21 cellular contexts compared by ENCODE assay signal in genomic region chr2:60465736-60466135, GRCh38.
DNase-seq lines count a peak whose midpoint lies in the region; ATAC-seq and TF ChIP-seq lines count a peak whose summit lies in the region.
"Had no signal": no experiment of that assay in that cellular context is flagged by ENCODE, and none has a peak within 500 bp of the region (broad histone marks: within the 10 kb centered on the region; RNA-seq: fewer than 3 reads in every experiment).

No MANE protein-coding gene starts in this region.

- 77 to 81% (median 81%) methylated on average over 4 of the region's 4 CpGs for WGBS in heart left ventricle, 4 donors
- WGBS in neuronal stem cell (ENCODE audit: extremely low coverage in 2 of 2, insufficient read length in 2 of 2, insufficient replicate concordance in 1 of 2), 2 donors = no CpG with 5 or more reads among the region's 4 CpGs
- 81% methylated on average over 4 of the region's 4 CpGs for WGBS in thymus

- H3K4me2 ChIP-seq in neuronal stem cell (ENCODE audit: insufficient read depth, low read length, poor library complexity, severe bottlenecking) = no peak overlapping the region

- H3K27me3 ChIP-seq in heart left ventricle = no peaks in the 10 kb centered on the region
- no peaks in the 10 kb centered on the region for H3K27me3 ChIP-seq in neuronal stem cell (ENCODE audit: control insufficient read depth in 3 of 3, insufficient read depth in 3 of 3, low read depth in 1 of 3, low read length in 3 of 3)
- no peaks in the 10 kb centered on the region for H3K27me3 ChIP-seq in thymus (ENCODE audit: control insufficient read depth, insufficient read depth)
- H3K27me3 ChIP-seq: tibial nerve had no signal

- H3K18ac ChIP-seq in neuronal stem cell (ENCODE audit: low read length) = no peak overlapping the region

- H3K14ac ChIP-seq in neuronal stem cell (ENCODE audit: low read length) = no peak overlapping the region

- peak in 3 of 4 donors; percentile 3 to 44 (median 35) for ATAC-seq in heart left ventricle
- no peak for ATAC-seq in HG03521 (IDR thresholded peaks at IDR 0.05; ENCODE audit: unreplicated experiment)
- no peak for ATAC-seq in HG03025 (IDR thresholded peaks at IDR 0.05; ENCODE audit: low FRiP score, unreplicated experiment)
- ATAC-seq: activated T-helper 17 cell treated with anti-CD3 and anti-CD28 coated beads, Interleukin-2, amount 50 U/mL, for 72 hours; psoas muscle had no signal

- H4K91ac ChIP-seq in neuronal stem cell (ENCODE audit: low read depth, low read length, poor library complexity) = no peak overlapping the region

- H3K4me1 ChIP-seq in heart left ventricle (peaks cover 0 to 30% (median 10%) of the 10 kb centered on the region in 12 donors), neuronal stem cell (ENCODE audit: control insufficient read depth in 2 of 2, insufficient read depth in 1 of 2, low read depth in 1 of 2, low read length in 2 of 2) (peaks cover 0 to 5% of the 10 kb centered on the region in 2 donors), thymus (ENCODE audit: control insufficient read depth, insufficient read depth, low read length) (peaks cover 3% of the 10 kb centered on the region)
- H3K4me1 ChIP-seq: psoas muscle, tibial nerve had no signal

- H2BK12ac ChIP-seq in neuronal stem cell (ENCODE audit: low read length) = no peak overlapping the region

- intact Hi-C loops in heart left ventricle (cut with DNase I) (no loop called here), cardiac septum (cut with DNase I) (no loop called here)

- H3K4me3 ChIP-seq in heart left ventricle (no peak overlapping the region), epithelial cell of esophagus (ENCODE audit: low read length) (no peak overlapping the region), neuronal stem cell (ENCODE audit: low read length in 2 of 2) (no peak overlapping the region), thymus (ENCODE audit: low read length) (no peak overlapping the region)
- H3K4me3 ChIP-seq: psoas muscle, tibial nerve had no signal

- no peak overlapping the region for H3K23ac ChIP-seq in neuronal stem cell (ENCODE audit: low read depth, low read length, poor library complexity)

- H2AK5ac ChIP-seq in neuronal stem cell (ENCODE audit: low read depth, low read length) = peak overlapping the region; percentile 24

- no peak for TF ChIP-seq POLR2A in heart left ventricle (IDR thresholded peaks at IDR 0.05)

- no peak overlapping the region for H3K9ac ChIP-seq in neuronal stem cell (ENCODE audit: low read depth, low read length, poor library complexity)

- H4K8ac ChIP-seq in neuronal stem cell (ENCODE audit: low read depth, low read length) = no peak overlapping the region

- H3K79me1 ChIP-seq in neuronal stem cell (ENCODE audit: low read depth, low read length) = no peaks in the 10 kb centered on the region

- no peak overlapping the region for H2BK120ac ChIP-seq in neuronal stem cell (ENCODE audit: low read depth, low read length)

- H3K36me3 ChIP-seq in heart left ventricle (peaks cover 0 to 7% (median 0%) of the 10 kb centered on the region in 9 donors), neuronal stem cell (replicated peaks in 1 of 2; ENCODE audit: control insufficient read depth in 2 of 2, insufficient read depth in 2 of 2, low read length in 2 of 2) (no peaks in the 10 kb centered on the region), thymus (ENCODE audit: control insufficient read depth, insufficient read depth) (peaks cover 59% of the 10 kb centered on the region)
- H3K36me3 ChIP-seq: tibial nerve had no signal

- no peak overlapping the region for H2BK5ac ChIP-seq in neuronal stem cell (ENCODE audit: low read length)

- H2BK15ac ChIP-seq in neuronal stem cell (ENCODE audit: low read length) = no peak overlapping the region

- H3K9me3 ChIP-seq in heart left ventricle = no peaks in the 10 kb centered on the region
- H3K9me3 ChIP-seq in neuronal stem cell (replicated peaks in 1 of 2; ENCODE audit: control insufficient read depth in 2 of 2, insufficient read depth in 1 of 2, low read depth in 1 of 2, low read length in 2 of 2) = peaks cover 0 to 4% of the 10 kb centered on the region in 2 donors
- H3K9me3 ChIP-seq in thymus (ENCODE audit: control insufficient read depth) = peaks cover 1% of the 10 kb centered on the region
- H3K9me3 ChIP-seq: psoas muscle, tibial nerve had no signal

- no peak overlapping the region for H3K4ac ChIP-seq in neuronal stem cell (ENCODE audit: low read length)

- no peak for TF ChIP-seq CTCF in heart left ventricle (IDR thresholded peaks at IDR 0.05)
- no peak for TF ChIP-seq CTCF in epithelial cell of esophagus (IDR thresholded peaks at IDR 0.05; ENCODE audit: insufficient read depth, low read depth, low read length, missing control alignments)

- DNase-seq in heart left ventricle (no peak), cardiac septum (ENCODE audit: low spot score) (no peak), epithelial cell of esophagus (ENCODE audit: low read depth) (peak; percentile 72), neuronal stem cell (ENCODE audit: low spot score) (no peak), D341Med (ENCODE audit: low spot score) (no peak)
- DNase-seq: activated CD4-positive, alpha-beta T cell treated with anti-CD3 and anti-CD28 coated beads, Interleukin-2, amount 50 U/mL, for 4 hours; CD8-positive, alpha-beta memory T cell; cerebellar nuclear complex; DMS153; hippocampal formation; NCI-H2029 treated with DMSO at 0.1 percent for 48 hours; NCI-H2227 treated with DMSO at 0.1 percent for 48 hours; NCI-H748 treated with DMSO at 0.1 percent for 48 hours; psoas muscle; Right ventricle myocardium superior; T-helper 9 cell had no signal

- H3K27ac ChIP-seq in heart left ventricle = no peak overlapping the region
- H3K27ac ChIP-seq in neuronal stem cell (replicated peaks; ENCODE audit: low read length) = no peak overlapping the region
- peak overlapping the region; percentile 53 for H3K27ac ChIP-seq in thymus (ENCODE audit: low read depth)
- H3K27ac ChIP-seq: psoas muscle, tibial nerve had no signal

- no peak overlapping the region for H2AFZ ChIP-seq in neuronal stem cell (ENCODE audit: low read length)

Comparison
In these comparisons a context has a peak if more than half of its experiments do, and no peak if none do; other contexts are left out.
1. ATAC-seq: peak in heart left ventricle (3 of 4); none in HG03521 (single experiment) and HG03025 (single experiment).